ENCODE assay signal across 16 cellular contexts in genomic region chr1:119656410-119656955, GRCh38. TPM values are rescaled to one million over a fixed set of nuclear protein-coding genes. Genes with fewer than 3 reads are reported as not detected.
A peak's percentile ranks its signal among the peaks of the same experiment; 100 is the strongest.
DNase-seq lines count a peak whose midpoint lies in the region; ATAC-seq lines count a peak whose summit lies in the region.
"Had no signal": no experiment of that assay in that cellular context is flagged by ENCODE, and none has a peak within 500 bp of the region (broad histone marks: within the 10 kb centered on the region; RNA-seq: fewer than 3 reads in every experiment).

No MANE protein-coding gene starts in this region.

- no peak for DNase-seq in HCEC 1CT
- DNase-seq in stimulated activated CD4-positive, alpha-beta T cell treated with anti-CD3 and anti-CD28 coated beads, Interleukin-4, amount 100 ng/mL, for 4 hours: no peak
- DNase-seq in left lobe of liver (ENCODE audit: low spot score): no peak
- DNase-seq: activated CD8-positive, alpha-beta T cell treated with anti-CD3 and anti-CD28 coated beads, Interleukin-2, amount 10 ng/mL, durations not matched to agents 7 days and 5 days; adrenal gland; BE2C; heart right ventricle; NCI-H345; SW 1271; thyroid gland; WERI-Rb-1 had no signal

- H3K27ac Mint-ChIP-seq in stimulated activated memory B cell treated with anti-CD40 and anti-IgM and Interleukin-4, amounts not matched to agents 10 μg/mL and 1 μg/mL and 100 μg/mL, for 72 hours: no peak overlapping the region
- H3K27ac Mint-ChIP-seq: activated CD8-positive, alpha-beta T cell treated with anti-CD3 and anti-CD28 coated beads, Interleukin-2, amount 10 ng/mL, durations not matched to agents 7 days and 5 days; natural killer cell treated with Interleukin-12 subunit alpha and Interleukin-12 subunit beta and Interleukin-15 and Interleukin-18, amount 100 ng/mL, for 72 hours had no signal

- ATAC-seq in GM18873 (IDR thresholded peaks at IDR 0.05; ENCODE audit: low FRiP score, unreplicated experiment) (peak; percentile 61), GM21717 (IDR thresholded peaks at IDR 0.05; ENCODE audit: unreplicated experiment) (peak; percentile 59), HG03159 (IDR thresholded peaks at IDR 0.05; ENCODE audit: unreplicated experiment) (peak; percentile 52), left lobe of liver (no peak)
- ATAC-seq in stimulated activated memory B cell treated with anti-CD40 and anti-IgM and Interleukin-4, amounts not matched to agents 10 μg/mL and 1 μg/mL and 100 μg/mL, for 72 hours: peak; percentile 22
- ATAC-seq: activated CD8-positive, alpha-beta T cell treated with anti-CD3 and anti-CD28 coated beads, Interleukin-2, amount 10 ng/mL, durations not matched to agents 7 days and 5 days; heart right ventricle; natural killer cell treated with Interleukin-12 subunit alpha and Interleukin-12 subunit beta and Interleukin-15 and Interleukin-18, amount 100 ng/mL, for 72 hours had no signal

- peaks cover 14% of the 10 kb centered on the region for H3K4me1 Mint-ChIP-seq in stimulated activated memory B cell treated with anti-CD40 and anti-IgM and Interleukin-4, amounts not matched to agents 10 μg/mL and 1 μg/mL and 100 μg/mL, for 72 hours

- no peak overlapping the region for H3K4me3 Mint-ChIP-seq in stimulated activated memory B cell treated with anti-CD40 and anti-IgM and Interleukin-4, amounts not matched to agents 10 μg/mL and 1 μg/mL and 100 μg/mL, for 72 hours
- H3K4me3 Mint-ChIP-seq: activated CD8-positive, alpha-beta T cell treated with anti-CD3 and anti-CD28 coated beads, Interleukin-2, amount 10 ng/mL, durations not matched to agents 7 days and 5 days; natural killer cell treated with Interleukin-12 subunit alpha and Interleukin-12 subunit beta and Interleukin-15 and Interleukin-18, amount 100 ng/mL, for 72 hours had no signal

- H3K27me3 Mint-ChIP-seq in stimulated activated memory B cell treated with anti-CD40 and anti-IgM and Interleukin-4, amounts not matched to agents 10 μg/mL and 1 μg/mL and 100 μg/mL, for 72 hours: peaks cover 47% of the 10 kb centered on the region

- H3K9me3 Mint-ChIP-seq in stimulated activated memory B cell treated with anti-CD40 and anti-IgM and Interleukin-4, amounts not matched to agents 10 μg/mL and 1 μg/mL and 100 μg/mL, for 72 hours: no peaks in the 10 kb centered on the region
- H3K9me3 Mint-ChIP-seq: natural killer cell treated with Interleukin-12 subunit alpha and Interleukin-12 subunit beta and Interleukin-15 and Interleukin-18, amount 100 ng/mL, for 72 hours had no signal

- no peaks in the 10 kb centered on the region for H3K36me3 Mint-ChIP-seq in stimulated activated memory B cell treated with anti-CD40 and anti-IgM and Interleukin-4, amounts not matched to agents 10 μg/mL and 1 μg/mL and 100 μg/mL, for 72 hours
- H3K36me3 Mint-ChIP-seq: natural killer cell treated with Interleukin-12 subunit alpha and Interleukin-12 subunit beta and Interleukin-15 and Interleukin-18, amount 100 ng/mL, for 72 hours had no signal

RNA-seq across cellular contexts. Expression of gene ZNF697, which starts 8.4 kb away (rescaled TPM):
- total RNA-seq in left lobe of liver: 3.6 TPM

RNA-seq across cellular contexts. Expression of gene PHGDH, which starts 55.3 kb away (rescaled TPM):
- 76.3 TPM for total RNA-seq in left lobe of liver
